Comparison of ENCODE assay signal across 8 cellular contexts in genomic region chr12:96401061-96401871, GRCh38. TPM values are rescaled to one million over a fixed set of nuclear protein-coding genes. Genes with fewer than 3 reads are reported as not detected.
DNase-seq lines count a peak whose midpoint lies in the region; ATAC-seq and TF ChIP-seq lines count a peak whose summit lies in the region.

No MANE protein-coding gene starts in this region.

- no peaks in the 10 kb centered on the region for H3K27me3 ChIP-seq in CD4-positive, CD25-positive, alpha-beta regulatory T cell (ENCODE audit: control insufficient read depth, insufficient read depth, low read length)
- H3K27me3 ChIP-seq in HL-60 (ENCODE audit: insufficient read depth, poor library complexity, severe bottlenecking) (no peaks in the 10 kb centered on the region), Peyer's patch (no peaks in the 10 kb centered on the region), heart left ventricle (no peaks in the 10 kb centered on the region), prostate gland (replicated peaks; ENCODE audit: insufficient read depth) (no peaks in the 10 kb centered on the region)

- intact Hi-C loops in heart left ventricle (cut with DNase I) (loop anchor here (2.0 to 10.0 kb wide), 17 partner anchors 84 to 366 kb away; partner anchors contain the start of genes CFAP54 (in 1 of the 10) and LTA4H (in 1 of the 10)), prostate gland (cut with DNase I) (loop anchor here (5.0 to 10.0 kb wide), 4 partner anchors 94 to 336 kb away; no protein-coding TSS in a partner anchor), posterior vena cava (cut with DNase I) (loop anchor here in 1 of 2 donors (10.0 kb wide), 1 partner anchor 336 kb away; no protein-coding TSS in a partner anchor)

- H3K9me3 ChIP-seq in CD4-positive, CD25-positive, alpha-beta regulatory T cell (ENCODE audit: control insufficient read depth in 2 of 2, low read length in 2 of 2) = no peaks in the 10 kb centered on the region
- H3K9me3 ChIP-seq in Peyer's patch = no peaks in the 10 kb centered on the region
- no peaks in the 10 kb centered on the region for H3K9me3 ChIP-seq in heart left ventricle
- H3K9me3 ChIP-seq in prostate gland = no peaks in the 10 kb centered on the region

- TF ChIP-seq POLR2A in Peyer's patch (IDR thresholded peaks at IDR 0.05) = no peak
- TF ChIP-seq POLR2A in heart left ventricle (IDR thresholded peaks at IDR 0.05) = no peak
- no peak for TF ChIP-seq POLR2A in prostate gland (IDR thresholded peaks at IDR 0.05)

- H3K27ac ChIP-seq in CD4-positive, CD25-positive, alpha-beta regulatory T cell (ENCODE audit: insufficient read depth, low read length, poor library complexity, severe bottlenecking) = peak overlapping the region; percentile 97
- H3K27ac ChIP-seq in HL-60 (replicated peaks) (peak overlapping the region; percentile 91), Peyer's patch (peak overlapping the region; percentile 94 to 99 (median 98)), heart left ventricle (peak overlapping the region; percentile 97 to 100 (median 99)), prostate gland (peak overlapping the region; percentile 96 to 97)

- WGBS in heart left ventricle, 4 donors = 18 to 25% (median 22%) methylated on average over 19 of the region's 19 CpGs
- WGBS in prostate gland = 4% methylated on average over 19 of the region's 19 CpGs

- peak overlapping the region; percentile 91 to 98 (median 97) for H3K27ac Mint-ChIP-seq in CD4-positive, CD25-positive, alpha-beta regulatory T cell
- H3K27ac Mint-ChIP-seq in activated naive CD8-positive, alpha-beta T cell treated with anti-CD3 and anti-CD28 coated beads, Interleukin-2, amount 50 U/mL, for 24 hours = peak overlapping the region; percentile 92

- ATAC-seq in CD4-positive, CD25-positive, alpha-beta regulatory T cell (ENCODE audit: low read depth in 2 of 2) = peak; percentile 26
- ATAC-seq in GM19043 (IDR thresholded peaks at IDR 0.05; ENCODE audit: low read depth, unreplicated experiment) (peak; percentile 15), heart left ventricle (peak in 3 of 4 donors; percentile 2 to 27 (median 13))
- ATAC-seq in activated naive CD8-positive, alpha-beta T cell treated with anti-CD3 and anti-CD28 coated beads, Interleukin-2, amount 50 U/mL, for 24 hours = peak; percentile 20

- peaks cover 32% of the 10 kb centered on the region for H3K4me1 ChIP-seq in CD4-positive, CD25-positive, alpha-beta regulatory T cell (ENCODE audit: control insufficient read depth, insufficient read depth, low read length, poor library complexity, severe bottlenecking)
- H3K4me1 ChIP-seq in Peyer's patch (peaks cover 0 to 7% (median 0%) of the 10 kb centered on the region in 4 donors), heart left ventricle (peaks cover 5 to 32% (median 20%) of the 10 kb centered on the region in 12 donors), prostate gland (replicated peaks) (no peaks in the 10 kb centered on the region)

- H3K4me3 ChIP-seq in CD4-positive, CD25-positive, alpha-beta regulatory T cell (ENCODE audit: low read depth, low read length) = peak overlapping the region; percentile 99
- H3K4me3 ChIP-seq in HL-60 (replicated peaks; ENCODE audit: insufficient read depth, low read length) (peak overlapping the region; percentile 54), Peyer's patch (peak overlapping the region; percentile 83 to 95 (median 92)), heart left ventricle (peak overlapping the region; percentile 59 to 98 (median 88)), prostate gland (peak overlapping the region; percentile 87 to 95)

- peaks cover 16% of the 10 kb centered on the region for H3K27me3 Mint-ChIP-seq in CD4-positive, CD25-positive, alpha-beta regulatory T cell
- H3K27me3 Mint-ChIP-seq in activated naive CD8-positive, alpha-beta T cell treated with anti-CD3 and anti-CD28 coated beads, Interleukin-2, amount 50 U/mL, for 24 hours = no peaks in the 10 kb centered on the region

- H3K36me3 Mint-ChIP-seq in CD4-positive, CD25-positive, alpha-beta regulatory T cell = no peaks in the 10 kb centered on the region
- peaks cover 3% of the 10 kb centered on the region for H3K36me3 Mint-ChIP-seq in activated naive CD8-positive, alpha-beta T cell treated with anti-CD3 and anti-CD28 coated beads, Interleukin-2, amount 50 U/mL, for 24 hours (ENCODE audit: low read depth)

- no peaks in the 10 kb centered on the region for H3K9me3 Mint-ChIP-seq in CD4-positive, CD25-positive, alpha-beta regulatory T cell
- H3K9me3 Mint-ChIP-seq in activated naive CD8-positive, alpha-beta T cell treated with anti-CD3 and anti-CD28 coated beads, Interleukin-2, amount 50 U/mL, for 24 hours = no peaks in the 10 kb centered on the region

- TF ChIP-seq CTCF in HL-60 (IDR thresholded peaks at IDR 0.05; ENCODE audit: insufficient read depth, low read length) (no peak), Peyer's patch (IDR thresholded peaks at IDR 0.05) (peak; percentile 26 to 66 (median 46)), heart left ventricle (IDR thresholded peaks at IDR 0.05) (peak in 9 of 12 donors; percentile 19 to 49 (median 35)), prostate gland (IDR thresholded peaks at IDR 0.05) (peak in 3 of 4 experiments; percentile 20 to 51 (median 44))

- H3K4me3 Mint-ChIP-seq in CD4-positive, CD25-positive, alpha-beta regulatory T cell = peak overlapping the region; percentile 90 to 97 (median 94)
- H3K4me3 Mint-ChIP-seq in activated naive CD8-positive, alpha-beta T cell treated with anti-CD3 and anti-CD28 coated beads, Interleukin-2, amount 50 U/mL, for 24 hours = peak overlapping the region; percentile 90

- H3K4me1 Mint-ChIP-seq in CD4-positive, CD25-positive, alpha-beta regulatory T cell = peaks cover 26 to 43% (median 34%) of the 10 kb centered on the region in 4 donors
- peaks cover 43% of the 10 kb centered on the region for H3K4me1 Mint-ChIP-seq in activated naive CD8-positive, alpha-beta T cell treated with anti-CD3 and anti-CD28 coated beads, Interleukin-2, amount 50 U/mL, for 24 hours

- DNase-seq in CD4-positive, CD25-positive, alpha-beta regulatory T cell = peak in 2 of 3 donors; percentile 83 to 84
- DNase-seq in HL-60 (ENCODE audit: low read depth in 1 of 2, low spot score in 1 of 2) (peak; percentile 13 to 29), Peyer's patch (peak in 1 of 3 donors; percentile 44), heart left ventricle (peak in 2 of 5 donors; percentile 30 to 32), prostate gland (ENCODE audit: low spot score) (peak; percentile 20), posterior vena cava (ENCODE audit: low spot score) (no peak)
- DNase-seq in activated naive CD8-positive, alpha-beta T cell treated with anti-CD3 and anti-CD28 coated beads, Interleukin-2, amount 50 U/mL, for 24 hours = peak; percentile 28

- H3K36me3 ChIP-seq in CD4-positive, CD25-positive, alpha-beta regulatory T cell (ENCODE audit: control insufficient read depth, insufficient read depth, low read length) = no peaks in the 10 kb centered on the region
- H3K36me3 ChIP-seq in Peyer's patch (no peaks in the 10 kb centered on the region), heart left ventricle (no peaks in the 10 kb centered on the region), prostate gland (no peaks in the 10 kb centered on the region)

RNA-seq across cellular contexts. Expression of gene CDK17, which starts 1.0 kb away (rescaled TPM):
- 120 TPM for total RNA-seq in CD4-positive, CD25-positive, alpha-beta regulatory T cell
- 10 to 100 TPM; 21.6 to 33.5 (median 24.6) TPM for polyA plus RNA-seq in CD4-positive, CD25-positive, alpha-beta regulatory T cell
- total RNA-seq in Peyer's patch = 100 to 1,000 TPM in 1 of 4 donors, 10 to 100 TPM in 3; 41.2 to 126 (median 45.7) TPM
- 10 to 100 TPM; 14.3 to 31.7 (median 23.1) TPM for total RNA-seq in heart left ventricle
- 10 to 100 TPM in 1 of 2 donors, 1 to 10 TPM in 1; 6.7 to 14.5 TPM for polyA plus RNA-seq in heart left ventricle
- 10 to 100 TPM; 34.7 to 79.5 TPM for total RNA-seq in prostate gland
- 10 to 100 TPM; 46.4 to 50.1 TPM for total RNA-seq in posterior vena cava
